8 cellular contexts compared by ENCODE assay signal in the genomic region with DNA sequence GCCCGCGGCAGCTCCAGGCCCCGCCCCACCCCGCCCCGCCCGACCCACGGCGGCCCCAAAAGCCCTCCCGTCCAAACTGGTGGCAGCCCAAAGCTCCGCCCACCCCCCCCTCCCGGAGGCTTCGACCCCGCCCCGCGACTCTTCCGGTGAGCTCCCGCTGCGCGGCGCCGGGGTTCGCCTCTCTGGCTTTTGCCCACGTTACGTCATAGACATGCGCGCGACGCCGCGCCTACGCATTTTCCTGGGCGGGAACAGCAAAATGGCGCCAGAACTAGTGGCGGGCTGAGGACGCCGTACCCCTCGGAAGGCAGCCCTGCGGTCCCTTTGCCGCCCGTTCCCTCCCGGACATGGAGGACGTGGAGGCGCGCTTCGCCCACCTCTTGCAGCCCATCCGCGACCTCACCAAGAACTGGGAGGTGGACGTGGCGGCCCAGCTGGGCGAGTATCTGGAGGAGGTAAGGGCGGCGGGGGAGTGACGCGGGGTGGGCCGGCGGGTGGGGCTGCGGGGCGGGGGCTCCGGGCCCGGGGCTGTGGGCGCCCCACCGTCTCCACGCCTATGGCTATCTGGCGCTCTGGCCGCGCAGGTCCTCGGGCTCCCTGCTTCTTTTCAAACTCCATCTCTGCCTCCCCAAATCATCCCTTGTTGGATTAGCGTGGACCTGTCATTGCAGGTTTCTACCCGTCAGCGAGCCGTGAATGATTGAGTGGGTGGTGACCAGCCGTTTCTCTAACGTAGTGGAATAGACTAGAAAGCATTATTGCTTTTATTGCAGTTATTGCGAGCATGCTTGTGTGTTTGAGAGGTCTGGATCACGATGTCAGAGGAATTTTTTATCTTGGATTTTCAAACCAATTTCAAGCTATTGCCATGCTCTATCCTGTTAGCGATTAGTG. TPM values are rescaled to one million over a fixed set of nuclear protein-coding genes. Genes with fewer than 3 reads are reported as not detected.
DNase-seq lines count a peak whose midpoint lies in the region; ATAC-seq and TF ChIP-seq lines count a peak whose summit lies in the region.

A gene (plus strand): TSS at position 234 of the 894 bp plus-strand sequence. CDS start 114 bp downstream, at position 348.

- H3K9me3 ChIP-seq in left ventricle myocardium inferior (replicated peaks) (no peaks in the 10 kb centered on the region), upper lobe of left lung (no peaks in the 10 kb centered on the region)

- intact Hi-C loops in left ventricle myocardium inferior (cut with micrococcal nuclease), result no loop called here
- intact Hi-C loops in posterior cingulate gyrus (cut with DNase I), result loop anchor here (2.0 to 10.0 kb wide), 3 partner anchors 17 to 263 kb away; a partner anchor contains a TSS

- peak in 2 of 4 donors; percentile 67 to 83 for TF ChIP-seq POLR2A in upper lobe of left lung (IDR thresholded peaks at IDR 0.05)

- H3K27ac ChIP-seq in left ventricle myocardium inferior (replicated peaks), result peak within 1 kb of the TSS; percentile 94
- H3K27ac ChIP-seq in upper lobe of left lung, result peak within 1 kb of the TSS; percentile 92 to 97 (median 95)

- H3K27me3 ChIP-seq in left ventricle myocardium inferior (ENCODE audit: low read depth) (no peaks in the 10 kb centered on the region), upper lobe of left lung (no peaks in the 10 kb centered on the region)

- H3K27me3 Mint-ChIP-seq in T-cell, result no peaks in the 10 kb centered on the region

- H3K36me3 Mint-ChIP-seq in T-cell, result peaks cover 5% of the 10 kb centered on the region

- POLR2A ChIA-PET in T-cell (lab: Charles Lee), result interaction anchor here (0.6 to 2.4 kb wide), 8 partner anchors 17 to 276 kb away, joined by 4 to 20 read pairs (median 6); a partner anchor contains a TSS

- H3K9me3 Mint-ChIP-seq in T-cell, result no peaks in the 10 kb centered on the region

- peak within 1 kb of the TSS; percentile 96 for H3K4me3 ChIP-seq in GM12875 (ENCODE audit: low read depth, low read length)
- peak within 1 kb of the TSS; percentile 99 for H3K4me3 ChIP-seq in left ventricle myocardium inferior
- H3K4me3 ChIP-seq in upper lobe of left lung, result peak within 1 kb of the TSS; percentile 81 to 99 (median 98)

- H3K36me3 ChIP-seq in left ventricle myocardium inferior (peaks cover 22% of the 10 kb centered on the region), upper lobe of left lung (peaks cover 10 to 30% (median 27%) of the 10 kb centered on the region in 4 donors)

- 1% methylated on average over 14 to 30 of the region's 76 CpGs for WGBS in upper lobe of left lung, 2 donors

- TF ChIP-seq EP300 in upper lobe of left lung (IDR thresholded peaks at IDR 0.05), result peak in 1 of 4 donors; percentile 84

- CTCF ChIA-PET in T-cell (lab: Charles Lee), result interaction anchor here (0.6 to 2.9 kb wide), 11 partner anchors 17 to 266 kb away, joined by 3 to 62 read pairs (median 3); a partner anchor contains a TSS

- peak; percentile 80 for DNase-seq in NCI-H128 (lab: John Stamatoyannopoulos, UW; ENCODE audit: unreplicated experiment)
- peak in 30 of 34 experiments; percentile 93 to 98 (median 96) for DNase-seq in T-cell
- DNase-seq in amniotic epithelial cell (ENCODE audit: low read depth), result peak; percentile 92
- DNase-seq in left ventricle myocardium inferior, result peak; percentile 95
- DNase-seq in posterior cingulate gyrus, result peak; percentile 93 to 99 (median 96)
- peak; percentile 94 to 99 for DNase-seq in upper lobe of left lung

- TF ChIP-seq CTCF in GM12875 (IDR thresholded peaks at IDR 0.05; ENCODE audit: borderline replicate concordance, insufficient read depth, low read depth, low read length) (no peak), left ventricle myocardium inferior (IDR thresholded peaks at IDR 0.05; ENCODE audit: borderline replicate concordance) (no peak), upper lobe of left lung (IDR thresholded peaks at IDR 0.05) (peak in 2 of 6 experiments; percentile 20 to 49)

- peak; percentile 72 for ATAC-seq in HG02678 (IDR thresholded peaks at IDR 0.05; ENCODE audit: unreplicated experiment)
- peak; percentile 75 to 82 (median 79) for ATAC-seq in T-cell (replicated peaks in 1 of 4)
- peak; percentile 89 to 92 for ATAC-seq in upper lobe of left lung (ENCODE audit: low FRiP score in 2 of 2)

- H3K4me1 Mint-ChIP-seq in T-cell, result peaks cover 23 to 28% (median 27%) of the 10 kb centered on the region in 3 donors

- peak within 1 kb of the TSS; percentile 93 to 94 (median 93) for H3K4me3 Mint-ChIP-seq in T-cell

- H3K27ac Mint-ChIP-seq in T-cell, result peak within 1 kb of the TSS; percentile 95 to 97

- H3K4me1 ChIP-seq in left ventricle myocardium inferior (peaks cover 34% of the 10 kb centered on the region), upper lobe of left lung (peaks cover 23 to 47% (median 26%) of the 10 kb centered on the region in 4 donors)

RNA-seq across cellular contexts. Expression of the gene that starts here (rescaled TPM):
- total RNA-seq in T-cell (100 to 1,000 TPM in 2 of 5 donors, 10 to 100 TPM in 3; 80.1 to 110 (median 94.6) TPM), left ventricle myocardium inferior (27.7 TPM), upper lobe of left lung (100 to 1,000 TPM in 1 of 6 donors, 10 to 100 TPM in 5; 55.4 to 104 (median 62.2) TPM)

Comparison
In these comparisons a context has a peak if more than half of its experiments do, and no peak if none do; other contexts are left out.
1. Peak in every context shown above with its lines: DNase-seq, ATAC-seq, H3K4me3 ChIP-seq and H3K27ac ChIP-seq.